2 cellular contexts compared by ENCODE assay signal in the genomic region with DNA sequence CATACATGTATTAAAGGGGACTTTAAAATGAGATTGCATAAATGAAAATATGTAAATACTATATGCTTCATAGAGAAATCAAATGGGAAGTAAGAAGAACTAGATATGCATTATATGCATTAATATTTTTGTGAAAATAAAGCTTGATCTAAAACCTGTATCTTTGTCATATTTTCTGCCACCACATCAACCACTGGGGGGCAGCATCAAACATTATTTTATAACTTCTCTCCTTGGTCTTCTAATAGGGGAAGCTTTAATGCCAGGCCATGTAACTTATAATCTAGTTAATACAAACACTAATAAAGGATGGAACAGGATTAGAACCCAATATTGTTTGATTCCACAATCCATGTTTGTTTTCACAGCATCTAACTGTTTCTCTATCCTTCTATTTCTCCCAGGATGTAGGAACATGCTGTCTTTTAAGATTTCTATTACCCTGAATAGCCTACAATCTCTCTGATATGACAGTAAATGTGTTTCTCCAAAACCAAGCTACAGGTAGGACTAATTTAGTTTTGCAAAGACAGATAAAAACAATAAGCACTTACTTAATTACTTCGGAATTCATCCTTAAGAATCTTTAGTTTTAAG.
TF ChIP-seq lines count a peak whose summit lies in the region.

No MANE protein-coding gene starts in this region.

TF ChIP-seq in SK-N-SH, 30 proteins besides CTCF, POLR2A, EP300 and RAD21:
- TF ChIP-seq SMC3 (IDR thresholded peaks at IDR 0.05; ENCODE audit: low read depth, low read length) (peak; percentile 39), MEF2A (IDR thresholded peaks at IDR 0.05; ENCODE audit: borderline replicate concordance, low read depth) (no peak), RXRA (IDR thresholded peaks at IDR 0.05; ENCODE audit: borderline replicate concordance, low read depth) (no peak)

TF ChIP-seq in H1, 55 proteins besides CTCF, POLR2A, EP300 and RAD21:
- TF ChIP-seq KDM5A (IDR thresholded peaks at IDR 0.05; ENCODE audit: low read length) (no peak), RXRA (IDR thresholded peaks at IDR 0.05; ENCODE audit: insufficient read depth, low read depth, low read length) (no peak), MAFK (IDR thresholded peaks at IDR 0.05; ENCODE audit: low read depth, low read length) (no peak), KDM4A (IDR thresholded peaks at IDR 0.05; ENCODE audit: low read depth, low read length, severe bottlenecking) (no peak), NANOG (IDR thresholded peaks at IDR 0.05; ENCODE audit: insufficient read depth, low read depth, low read length, poor library complexity, severe bottlenecking) (no peak), TCF12 (IDR thresholded peaks at IDR 0.05; ENCODE audit: low read depth, low read length) (no peak), CREB1 (IDR thresholded peaks at IDR 0.05) (no peak)
- TF ChIP-seq, protein P1, sequence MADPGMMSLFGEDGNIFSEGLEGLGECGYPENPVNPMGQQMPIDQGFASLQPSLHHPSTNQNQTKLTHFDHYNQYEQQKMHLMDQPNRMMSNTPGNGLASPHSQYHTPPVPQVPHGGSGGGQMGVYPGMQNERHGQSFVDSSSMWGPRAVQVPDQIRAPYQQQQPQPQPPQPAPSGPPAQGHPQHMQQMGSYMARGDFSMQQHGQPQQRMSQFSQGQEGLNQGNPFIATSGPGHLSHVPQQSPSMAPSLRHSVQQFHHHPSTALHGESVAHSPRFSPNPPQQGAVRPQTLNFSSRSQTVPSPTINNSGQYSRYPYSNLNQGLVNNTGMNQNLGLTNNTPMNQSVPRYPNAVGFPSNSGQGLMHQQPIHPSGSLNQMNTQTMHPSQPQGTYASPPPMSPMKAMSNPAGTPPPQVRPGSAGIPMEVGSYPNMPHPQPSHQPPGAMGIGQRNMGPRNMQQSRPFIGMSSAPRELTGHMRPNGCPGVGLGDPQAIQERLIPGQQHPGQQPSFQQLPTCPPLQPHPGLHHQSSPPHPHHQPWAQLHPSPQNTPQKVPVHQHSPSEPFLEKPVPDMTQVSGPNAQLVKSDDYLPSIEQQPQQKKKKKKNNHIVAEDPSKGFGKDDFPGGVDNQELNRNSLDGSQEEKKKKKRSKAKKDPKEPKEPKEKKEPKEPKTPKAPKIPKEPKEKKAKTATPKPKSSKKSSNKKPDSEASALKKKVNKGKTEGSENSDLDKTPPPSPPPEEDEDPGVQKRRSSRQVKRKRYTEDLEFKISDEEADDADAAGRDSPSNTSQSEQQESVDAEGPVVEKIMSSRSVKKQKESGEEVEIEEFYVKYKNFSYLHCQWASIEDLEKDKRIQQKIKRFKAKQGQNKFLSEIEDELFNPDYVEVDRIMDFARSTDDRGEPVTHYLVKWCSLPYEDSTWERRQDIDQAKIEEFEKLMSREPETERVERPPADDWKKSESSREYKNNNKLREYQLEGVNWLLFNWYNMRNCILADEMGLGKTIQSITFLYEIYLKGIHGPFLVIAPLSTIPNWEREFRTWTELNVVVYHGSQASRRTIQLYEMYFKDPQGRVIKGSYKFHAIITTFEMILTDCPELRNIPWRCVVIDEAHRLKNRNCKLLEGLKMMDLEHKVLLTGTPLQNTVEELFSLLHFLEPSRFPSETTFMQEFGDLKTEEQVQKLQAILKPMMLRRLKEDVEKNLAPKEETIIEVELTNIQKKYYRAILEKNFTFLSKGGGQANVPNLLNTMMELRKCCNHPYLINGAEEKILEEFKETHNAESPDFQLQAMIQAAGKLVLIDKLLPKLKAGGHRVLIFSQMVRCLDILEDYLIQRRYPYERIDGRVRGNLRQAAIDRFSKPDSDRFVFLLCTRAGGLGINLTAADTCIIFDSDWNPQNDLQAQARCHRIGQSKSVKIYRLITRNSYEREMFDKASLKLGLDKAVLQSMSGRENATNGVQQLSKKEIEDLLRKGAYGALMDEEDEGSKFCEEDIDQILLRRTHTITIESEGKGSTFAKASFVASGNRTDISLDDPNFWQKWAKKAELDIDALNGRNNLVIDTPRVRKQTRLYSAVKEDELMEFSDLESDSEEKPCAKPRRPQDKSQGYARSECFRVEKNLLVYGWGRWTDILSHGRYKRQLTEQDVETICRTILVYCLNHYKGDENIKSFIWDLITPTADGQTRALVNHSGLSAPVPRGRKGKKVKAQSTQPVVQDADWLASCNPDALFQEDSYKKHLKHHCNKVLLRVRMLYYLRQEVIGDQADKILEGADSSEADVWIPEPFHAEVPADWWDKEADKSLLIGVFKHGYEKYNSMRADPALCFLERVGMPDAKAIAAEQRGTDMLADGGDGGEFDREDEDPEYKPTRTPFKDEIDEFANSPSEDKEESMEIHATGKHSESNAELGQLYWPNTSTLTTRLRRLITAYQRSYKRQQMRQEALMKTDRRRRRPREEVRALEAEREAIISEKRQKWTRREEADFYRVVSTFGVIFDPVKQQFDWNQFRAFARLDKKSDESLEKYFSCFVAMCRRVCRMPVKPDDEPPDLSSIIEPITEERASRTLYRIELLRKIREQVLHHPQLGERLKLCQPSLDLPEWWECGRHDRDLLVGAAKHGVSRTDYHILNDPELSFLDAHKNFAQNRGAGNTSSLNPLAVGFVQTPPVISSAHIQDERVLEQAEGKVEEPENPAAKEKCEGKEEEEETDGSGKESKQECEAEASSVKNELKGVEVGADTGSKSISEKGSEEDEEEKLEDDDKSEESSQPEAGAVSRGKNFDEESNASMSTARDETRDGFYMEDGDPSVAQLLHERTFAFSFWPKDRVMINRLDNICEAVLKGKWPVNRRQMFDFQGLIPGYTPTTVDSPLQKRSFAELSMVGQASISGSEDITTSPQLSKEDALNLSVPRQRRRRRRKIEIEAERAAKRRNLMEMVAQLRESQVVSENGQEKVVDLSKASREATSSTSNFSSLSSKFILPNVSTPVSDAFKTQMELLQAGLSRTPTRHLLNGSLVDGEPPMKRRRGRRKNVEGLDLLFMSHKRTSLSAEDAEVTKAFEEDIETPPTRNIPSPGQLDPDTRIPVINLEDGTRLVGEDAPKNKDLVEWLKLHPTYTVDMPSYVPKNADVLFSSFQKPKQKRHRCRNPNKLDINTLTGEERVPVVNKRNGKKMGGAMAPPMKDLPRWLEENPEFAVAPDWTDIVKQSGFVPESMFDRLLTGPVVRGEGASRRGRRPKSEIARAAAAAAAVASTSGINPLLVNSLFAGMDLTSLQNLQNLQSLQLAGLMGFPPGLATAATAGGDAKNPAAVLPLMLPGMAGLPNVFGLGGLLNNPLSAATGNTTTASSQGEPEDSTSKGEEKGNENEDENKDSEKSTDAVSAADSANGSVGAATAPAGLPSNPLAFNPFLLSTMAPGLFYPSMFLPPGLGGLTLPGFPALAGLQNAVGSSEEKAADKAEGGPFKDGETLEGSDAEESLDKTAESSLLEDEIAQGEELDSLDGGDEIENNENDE (IDR thresholded peaks at IDR 0.05; ENCODE audit: insufficient replicate concordance, low read length), result no peak
